21 cellular contexts compared by ENCODE assay signal in the genomic region with DNA sequence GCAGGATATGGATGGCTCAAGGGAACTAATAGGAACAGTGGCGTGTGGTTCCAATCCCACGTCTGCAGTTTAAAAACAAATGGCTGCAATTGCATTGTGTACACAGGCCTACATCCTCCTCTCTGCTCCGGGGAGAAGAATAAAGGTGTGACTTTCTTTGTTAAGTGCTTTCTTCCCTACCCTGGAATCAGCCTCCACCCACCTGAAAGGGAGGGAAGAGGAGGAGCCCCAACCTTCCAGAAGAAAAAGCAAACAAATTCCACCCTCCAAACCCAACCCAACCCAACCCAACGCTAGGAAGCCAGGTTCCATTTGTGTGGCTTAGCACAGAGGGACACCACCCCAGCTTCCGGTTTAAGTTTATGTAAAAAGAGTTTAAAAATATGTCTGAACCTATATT.
"Had no signal": no experiment of that assay in that cellular context is flagged by ENCODE, and none has a peak within 500 bp of the region (broad histone marks: within the 10 kb centered on the region; RNA-seq: fewer than 3 reads in every experiment).

No MANE protein-coding gene starts in this region.

- H3K4me1 ChIP-seq: gastrocnemius medialis, psoas muscle, upper lobe of left lung had no signal

- DNase-seq: cortex of kidney; foreskin fibroblast; gastrocnemius medialis; head of caudate nucleus; mesenchymal stem cell; midbrain; natural killer cell; occipital lobe; ovary; posterior cingulate gyrus; psoas muscle; right cardiac atrium; stimulated activated CD4-positive, alpha-beta T cell treated with anti-CD3 and anti-CD28 coated beads, Interleukin-1b, Interleukin-23, amount 100 ng/mL, for 48 hours; stimulated activated CD4-positive, alpha-beta T cell treated with anti-CD3 and anti-CD28 coated beads, Interleukin-4, amount 100 ng/mL, for 1 hour; stimulated activated CD8-positive, alpha-beta memory T cell treated with anti-CD3 and anti-CD28 coated beads, Interleukin-4, amount 100 ng/mL, for 48 hours; stimulated activated naive CD4-positive, alpha-beta T cell; stimulated activated naive CD8-positive, alpha-beta T cell treated with anti-CD3 and anti-CD28 coated beads, Interleukin-15, amount 100 ng/mL, for 72 hours; thyroid gland; upper lobe of left lung had no signal

- H3K27me3 ChIP-seq: gastrocnemius medialis, ovary, thyroid gland, upper lobe of left lung had no signal

- H3K27ac ChIP-seq: gastrocnemius medialis, ovary, psoas muscle, skin epidermis, thyroid gland, upper lobe of left lung had no signal

- ATAC-seq: gastrocnemius medialis; left lobe of liver; natural killer cell; psoas muscle; right cardiac atrium; stimulated activated naive CD8-positive, alpha-beta T cell treated with anti-CD3 and anti-CD28 coated beads, Interleukin-15, amount 100 ng/mL, for 72 hours had no signal

- H3K36me3 ChIP-seq: gastrocnemius medialis, ovary, thyroid gland, upper lobe of left lung had no signal

- H3K4me3 ChIP-seq: gastrocnemius medialis, ovary, psoas muscle, skin epidermis, thyroid gland, upper lobe of left lung had no signal

- H3K9me3 ChIP-seq: gastrocnemius medialis, ovary, thyroid gland, upper lobe of left lung had no signal
